Comparison of ENCODE assay signal across 17 cellular contexts in the genomic region with DNA sequence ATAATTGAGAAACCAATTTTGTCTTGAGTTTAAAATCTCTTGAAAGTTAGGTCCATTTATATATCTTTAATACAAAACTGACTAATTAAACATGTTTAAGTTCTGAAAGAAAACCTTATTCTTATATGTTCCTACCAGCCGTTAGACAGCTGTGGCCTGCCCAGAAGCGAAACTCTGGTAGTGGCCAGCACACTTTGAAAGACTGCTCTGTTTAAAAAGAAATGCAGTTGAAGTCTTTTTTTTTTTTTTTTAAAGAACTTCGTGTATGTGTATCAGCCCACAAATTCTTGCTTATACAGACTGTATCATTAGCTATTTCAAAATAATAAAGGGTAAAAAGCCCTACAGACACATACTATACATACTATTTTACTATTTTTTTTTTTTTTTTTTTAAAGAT. TPM values are rescaled to one million over a fixed set of nuclear protein-coding genes. Genes with fewer than 3 reads are reported as not detected.
DNase-seq lines count a peak whose midpoint lies in the region; ATAC-seq and TF ChIP-seq lines count a peak whose summit lies in the region.
"Had no signal": no experiment of that assay in that cellular context is flagged by ENCODE, and none has a peak within 500 bp of the region (broad histone marks: within the 10 kb centered on the region; RNA-seq: fewer than 3 reads in every experiment).

No MANE protein-coding gene starts in this region.

- H2AFZ ChIP-seq in PC-9, result no peak overlapping the region
- H2AFZ ChIP-seq: GM23338 had no signal

- H3K4me3 ChIP-seq in PC-9, result no peak overlapping the region
- no peak overlapping the region for H3K4me3 ChIP-seq in right lobe of liver
- no peak overlapping the region for H3K4me3 ChIP-seq in aorta (ENCODE audit: low read length in 2 of 2)
- H3K4me3 ChIP-seq in upper lobe of right lung, result no peak overlapping the region
- H3K4me3 ChIP-seq: BLaER1, GM23338 had no signal

- no peaks in the 10 kb centered on the region for H4K20me1 ChIP-seq in PC-9 (ENCODE audit: insufficient read depth)
- H4K20me1 ChIP-seq: BLaER1 had no signal

- intact Hi-C loops in PC-9 (cut with micrococcal nuclease; ENCODE audit: unreplicated experiment) (no loop called here), right lobe of liver (cut with DNase I) (no loop called here), aorta (cut with DNase I) (no loop called here), upper lobe of right lung (cut with DNase I) (no loop called here)

- H3K9me3 ChIP-seq in PC-9 (ENCODE audit: insufficient read depth, low read depth) (no peaks in the 10 kb centered on the region), right lobe of liver (no peaks in the 10 kb centered on the region), aorta (ENCODE audit: control insufficient read depth, low read length) (no peaks in the 10 kb centered on the region), upper lobe of right lung (no peaks in the 10 kb centered on the region)
- H3K9me3 ChIP-seq: BLaER1 had no signal

- DNase-seq in PC-9 (no peak), SK-MEL-5 (ENCODE audit: low read depth, low spot score) (peak; percentile 51), foreskin melanocyte (peak; percentile 80), right lobe of liver (no peak), aorta (no peak), upper lobe of right lung (no peak)
- no peak for DNase-seq in activated naive CD4-positive, alpha-beta T cell treated with anti-CD3 and anti-CD28 coated beads, Interleukin-2, amount 50 U/mL, for 72 hours (ENCODE audit: low spot score in 2 of 2)
- DNase-seq: 8988T; Calu3; CD4-positive, alpha-beta memory T cell; DMS79 treated with DMSO at 0.1 percent for 48 hours; GF-D8; HCEC 1CT had no signal

- H3K4me1 ChIP-seq in PC-9 (replicated peaks; ENCODE audit: insufficient read depth) (peaks cover 62% of the 10 kb centered on the region), right lobe of liver (peaks cover 0 to 6% (median 0%) of the 10 kb centered on the region in 4 donors), aorta (ENCODE audit: control insufficient read depth in 1 of 2, insufficient read depth in 2 of 2, low read length in 2 of 2) (no peaks in the 10 kb centered on the region), upper lobe of right lung (no peaks in the 10 kb centered on the region)
- H3K4me1 ChIP-seq: BLaER1 had no signal

- H3K36me3 ChIP-seq in PC-9 (ENCODE audit: low read depth) (peaks cover 8% of the 10 kb centered on the region; the same call in 1 of the 2 replicates), right lobe of liver (no peaks in the 10 kb centered on the region), aorta (ENCODE audit: control insufficient read depth in 1 of 2, insufficient read depth in 2 of 2, low read length in 1 of 2) (no peaks in the 10 kb centered on the region), upper lobe of right lung (no peaks in the 10 kb centered on the region)

- POLR2A ChIA-PET in PC-9 (lab: Charles Lee; ENCODE audit: unreplicated experiment), result no interaction called here

- peaks cover 0 to 4% of the 10 kb centered on the region in 2 donors for H3K9me3 Mint-ChIP-seq in activated naive CD4-positive, alpha-beta T cell treated with anti-CD3 and anti-CD28 coated beads, Interleukin-2, amount 50 U/mL, for 72 hours
- H3K9me3 Mint-ChIP-seq: CD4-positive, alpha-beta memory T cell; GM23338 had no signal

- TF ChIP-seq CTCF in PC-9 (conservative IDR thresholded peaks at IDR 0.05) (no peak), right lobe of liver (IDR thresholded peaks at IDR 0.05) (no peak), upper lobe of right lung (IDR thresholded peaks at IDR 0.05) (no peak)

- H3K36me3 Mint-ChIP-seq in activated naive CD4-positive, alpha-beta T cell treated with anti-CD3 and anti-CD28 coated beads, Interleukin-2, amount 50 U/mL, for 72 hours, result peaks cover 7 to 19% of the 10 kb centered on the region in 2 donors

- no peak for ATAC-seq in activated naive CD4-positive, alpha-beta T cell treated with anti-CD3 and anti-CD28 coated beads, Interleukin-2, amount 50 U/mL, for 72 hours
- no peak for ATAC-seq in right lobe of liver
- no peak for ATAC-seq in aorta (ENCODE audit: low FRiP score)
- ATAC-seq in upper lobe of right lung, result no peak
- ATAC-seq: GM23338 had no signal

- H3K9me2 ChIP-seq in PC-9 (ENCODE audit: insufficient read depth), result no peaks in the 10 kb centered on the region

- H3K4me2 ChIP-seq in PC-9, result no peak overlapping the region
- H3K4me2 ChIP-seq: BLaER1, GM23338 had no signal

- 0 out of 2 replicates have a peak overlapping the region, but pooled peaks have one; percentile 32 for H3K27ac ChIP-seq in PC-9
- H3K27ac ChIP-seq in right lobe of liver, result no peak overlapping the region
- no peak overlapping the region for H3K27ac ChIP-seq in aorta (ENCODE audit: low read depth in 1 of 2, low read length in 2 of 2)
- no peak overlapping the region for H3K27ac ChIP-seq in upper lobe of right lung
- H3K27ac ChIP-seq: BLaER1, HL-60 had no signal

- in situ Hi-C loops in SK-MEL-5 (cut with HindIII; ENCODE audit: low pct_unique_long_range_greater_than_20kb, low sequenced_read_pairs), result no loop called here

- H3K79me2 ChIP-seq in PC-9 (ENCODE audit: low read depth), result peaks cover 49% of the 10 kb centered on the region

- BruUV-seq in PC-9 (replicated peaks; lab: Mats Ljungman, UMichigan), result no TSS peak

- WGBS in right lobe of liver (ENCODE audit: insufficient coverage, low coverage, low lambda C conversion rate, missing lambda C conversion rate), result 91% methylated on average over 3 of the region's 3 CpGs
- WGBS in aorta, 2 donors, result 83 to 87% methylated on average over 3 of the region's 3 CpGs

- no peaks in the 10 kb centered on the region for H3K27me3 ChIP-seq in PC-9 (ENCODE audit: insufficient read depth, low read depth)
- H3K27me3 ChIP-seq in right lobe of liver, result no peaks in the 10 kb centered on the region
- H3K27me3 ChIP-seq in aorta (ENCODE audit: control insufficient read depth in 1 of 2, insufficient read depth in 2 of 2, low read length in 1 of 2), result no peaks in the 10 kb centered on the region
- no peaks in the 10 kb centered on the region for H3K27me3 ChIP-seq in upper lobe of right lung
- H3K27me3 ChIP-seq: BLaER1 had no signal

- TF ChIP-seq POLR2A in right lobe of liver (IDR thresholded peaks at IDR 0.05), result no peak

- no peak overlapping the region for H3K27ac Mint-ChIP-seq in activated naive CD4-positive, alpha-beta T cell treated with anti-CD3 and anti-CD28 coated beads, Interleukin-2, amount 50 U/mL, for 72 hours
- H3K27ac Mint-ChIP-seq: CD4-positive, alpha-beta memory T cell; GM23338 had no signal

- CTCF ChIA-PET in PC-9 (lab: Charles Lee), result interaction anchor here (0.7 kb wide), 2 partner anchors 38 to 144 kb away, joined by 7 to 30 read pairs; no protein-coding TSS in a partner anchor

- peaks cover 43% of the 10 kb centered on the region for H3F3A ChIP-seq in PC-9 (ENCODE audit: insufficient read depth, low read depth)

RNA-seq across cellular contexts. Expression of a gene that starts 34.0 kb away (rescaled TPM):
- total RNA-seq in PC-9 (2021), result not detected in 2 replicates
- total RNA-seq in SK-MEL-5 (2014; rRNA removed; shearing (Covaris generic)), result 0.08 and 0.34 TPM in 2 replicates
- 0.10 and 0.56 TPM in 2 replicates for polyA plus RNA-seq in SK-MEL-5 (2015; cell fraction: cytosol; rRNA removed)
- 0.70 and 2.7 TPM in 2 replicates for polyA plus RNA-seq in SK-MEL-5 (2015; cell fraction: nucleus; rRNA removed)
- total RNA-seq in activated naive CD4-positive, alpha-beta T cell treated with anti-CD3 and anti-CD28 coated beads, Interleukin-2, amount 50 U/mL, for 72 hours, result not detected
- total RNA-seq in right lobe of liver, result not detected
- total RNA-seq in aorta, result under 1 TPM in 1 of 2 donors, not detected in 1; 0.60 TPM
- under 1 TPM; 0.25 to 0.26 TPM for polyA plus RNA-seq in aorta
- not detected for total RNA-seq in upper lobe of right lung
- total RNA-seq: A673; Calu3; CD4-positive, alpha-beta memory T cell; GM23338 had no signal

RNA-seq across cellular contexts. Expression of a gene that starts 46.5 kb away (rescaled TPM):
- total RNA-seq in PC-9 (2021) (26.5 and 28.8 TPM in 2 replicates), right lobe of liver (10 to 100 TPM in 1 of 6 experiments, 1 to 10 TPM in 5; 4.0 to 10.3 (median 6.0) TPM), aorta (10 to 100 TPM; 11.5 to 13.3 TPM), upper lobe of right lung (14.6 TPM)
- total RNA-seq in SK-MEL-5 (2014; rRNA removed; shearing (Covaris generic)), result 67.7 TPM in 2 replicates
- 37.7 and 47.2 TPM in 2 replicates for polyA plus RNA-seq in SK-MEL-5 (2015; cell fraction: cytosol; rRNA removed)
- 16.3 and 23.0 TPM in 2 replicates for polyA plus RNA-seq in SK-MEL-5 (2015; cell fraction: nucleus; rRNA removed)
- 10 to 100 TPM; 20.4 to 23.3 TPM for total RNA-seq in activated naive CD4-positive, alpha-beta T cell treated with anti-CD3 and anti-CD28 coated beads, Interleukin-2, amount 50 U/mL, for 72 hours
- polyA plus RNA-seq in aorta, result 10 to 100 TPM; 10.5 to 16.5 TPM

Comparison
In these comparisons a context has a peak if more than half of its experiments do, and no peak if none do; other contexts are left out.
1. DNase-seq: peak in SK-MEL-5 (single experiment) and foreskin melanocyte (single experiment); none in PC-9 (0 of 2), activated naive CD4-positive, alpha-beta T cell treated with anti-CD3 and anti-CD28 coated beads, Interleukin-2, amount 50 U/mL, for 72 hours (0 of 2), right lobe of liver (0 of 3), aorta (0 of 2) and upper lobe of right lung (single experiment).